24 cellular contexts compared by ENCODE assay signal in the genomic region with DNA sequence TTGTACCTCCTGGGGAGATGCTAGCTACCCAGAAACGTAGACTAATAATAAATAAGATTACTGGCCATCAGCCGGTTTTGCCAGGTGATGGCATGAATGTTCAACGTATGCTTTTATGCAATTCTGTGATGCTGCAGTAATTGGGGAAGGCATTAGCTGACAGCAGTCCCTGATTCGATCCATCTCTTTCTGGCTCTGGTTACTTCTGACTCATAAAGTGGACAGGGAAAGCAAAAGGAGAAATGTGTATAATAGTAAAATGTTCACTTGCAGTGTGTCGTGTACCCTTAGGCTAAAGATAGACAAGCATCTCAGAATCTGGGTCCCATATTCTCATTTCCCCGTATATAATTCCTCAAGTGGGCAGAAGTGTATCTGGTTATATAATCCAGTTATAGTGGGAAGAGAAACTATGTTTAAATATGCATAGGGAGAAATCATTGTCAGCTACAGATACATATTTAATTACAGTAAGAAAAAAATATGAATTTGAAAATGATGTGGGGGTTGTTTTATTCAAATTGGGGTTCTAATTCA. TPM values are rescaled to one million over a fixed set of nuclear protein-coding genes. Genes with fewer than 3 reads are reported as not detected.
"Had no signal": no experiment of that assay in that cellular context is flagged by ENCODE, and none has a peak within 500 bp of the region (broad histone marks: within the 10 kb centered on the region; RNA-seq: fewer than 3 reads in every experiment).

No MANE protein-coding gene starts in this region.

- H2AFZ ChIP-seq: parathyroid adenoma had no signal

- H3K4me3 ChIP-seq: coronary artery, gastroesophageal sphincter, lung, psoas muscle, spleen, stomach had no signal

- H3K27ac ChIP-seq: coronary artery, gastroesophageal sphincter, parathyroid adenoma, psoas muscle, spleen, stomach had no signal

- H3K4me1 ChIP-seq: gastroesophageal sphincter, parathyroid adenoma, psoas muscle, spleen, stomach had no signal

- DNase-seq: dorsolateral prefrontal cortex; effector CD8-positive, alpha-beta T cell; glutamatergic neuron; immature natural killer cell; kidney; left cardiac atrium; left ventricle myocardium superior; mesendoderm; naive thymus-derived CD4-positive, alpha-beta T cell; nephron progenitor cell; psoas muscle; spleen; stimulated activated CD4-positive, alpha-beta T cell treated with anti-CD3 and anti-CD28 coated beads, Interleukin-15, amount 100 ng/mL, for 24 hours; stimulated activated CD4-positive, alpha-beta T cell treated with anti-CD3 and anti-CD28 coated beads, Interleukin-1b, Interleukin-23, amount 100 ng/mL, for 48 hours; stimulated activated naive CD4-positive, alpha-beta T cell; stomach; substantia nigra; trophoblast cell had no signal

- H3K36me3 ChIP-seq: gastroesophageal sphincter, spleen, stomach had no signal

- ATAC-seq: gastroesophageal sphincter; left cardiac atrium; left ventricle myocardium superior; naive thymus-derived CD4-positive, alpha-beta T cell; sciatic nerve had no signal

- H3K79me2 ChIP-seq: parathyroid adenoma had no signal

- H3K27me3 ChIP-seq: dorsolateral prefrontal cortex, gastroesophageal sphincter, spleen, stomach had no signal

- H3K9ac ChIP-seq: parathyroid adenoma had no signal

RNA-seq across cellular contexts. Expression of a gene that starts 40.5 kb away (rescaled TPM):
- total RNA-seq: mononuclear cell had no signal
- polyA plus RNA-seq: immature natural killer cell; naive thymus-derived CD4-positive, alpha-beta T cell had no signal
